In the genomic region with DNA sequence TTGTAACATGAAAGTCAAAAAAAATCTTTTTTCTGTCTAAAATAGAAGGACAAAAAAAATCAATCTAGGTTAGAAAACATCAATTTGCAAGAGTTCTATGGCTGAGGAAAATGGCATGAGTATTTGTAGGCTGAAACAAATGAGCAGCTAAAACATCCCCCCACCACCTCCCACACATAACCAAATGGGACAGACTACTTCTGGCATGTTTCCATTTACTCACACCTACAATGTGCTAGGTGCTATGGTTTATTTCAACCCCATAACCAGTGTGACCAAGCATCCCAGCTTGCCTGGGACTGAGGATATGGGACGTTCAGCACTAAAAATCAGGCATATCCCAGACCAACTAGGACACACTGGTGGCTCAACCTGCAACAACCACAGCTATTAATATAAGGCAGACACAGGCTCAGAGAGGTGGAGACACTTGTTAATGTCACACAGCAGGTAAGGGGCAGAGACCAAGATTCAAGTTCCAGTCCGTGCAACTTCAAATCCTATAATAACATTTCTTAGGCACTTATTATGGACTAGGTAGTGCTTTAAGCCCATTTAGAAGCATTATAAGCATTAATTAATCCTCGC, we compare ENCODE assay signal across 17 cellular contexts.
DNase-seq lines count a peak whose midpoint lies in the region; ATAC-seq and TF ChIP-seq lines count a peak whose summit lies in the region.
"Had no signal": no experiment of that assay in that cellular context is flagged by ENCODE, and none has a peak within 500 bp of the region (broad histone marks: within the 10 kb centered on the region; RNA-seq: fewer than 3 reads in every experiment).

No MANE protein-coding gene starts in this region.

- peak overlapping the region in 1 of 2 donors; percentile 64 for H3K27ac Mint-ChIP-seq in natural killer cell
- H3K27ac Mint-ChIP-seq in natural killer cell treated with Interleukin-12 subunit alpha and Interleukin-12 subunit beta and Interleukin-15 and Interleukin-18, amount 100 ng/mL, for 72 hours = peak overlapping the region in 1 of 2 donors; percentile 35
- H3K27ac Mint-ChIP-seq in activated naive CD8-positive, alpha-beta T cell treated with anti-CD3 and anti-CD28 coated beads for 36 hours = peak overlapping the region; percentile 74
- peak overlapping the region; percentile 99 for H3K27ac Mint-ChIP-seq in stimulated activated naive B cell treated with anti-CD40 and anti-IgM and Interleukin-4, amounts not matched to agents 10 μg/mL and 1 μg/mL and 100 μg/mL, for 72 hours

- H3K9me3 Mint-ChIP-seq in natural killer cell = no peaks in the 10 kb centered on the region
- no peaks in the 10 kb centered on the region for H3K9me3 Mint-ChIP-seq in natural killer cell treated with Interleukin-12 subunit alpha and Interleukin-12 subunit beta and Interleukin-15 and Interleukin-18, amount 100 ng/mL, for 72 hours
- H3K9me3 Mint-ChIP-seq in activated naive CD8-positive, alpha-beta T cell treated with anti-CD3 and anti-CD28 coated beads for 36 hours = no peaks in the 10 kb centered on the region
- H3K9me3 Mint-ChIP-seq in stimulated activated naive B cell treated with anti-CD40 and anti-IgM and Interleukin-4, amounts not matched to agents 10 μg/mL and 1 μg/mL and 100 μg/mL, for 72 hours = no peaks in the 10 kb centered on the region

- no peak for TF ChIP-seq CTCF in natural killer cell (IDR thresholded peaks at IDR 0.05)
- TF ChIP-seq CTCF in GM20000 (IDR thresholded peaks at IDR 0.05; ENCODE audit: extremely low read depth, missing control alignments) = no peak

- no peaks in the 10 kb centered on the region for H3K27me3 Mint-ChIP-seq in natural killer cell (ENCODE audit: low read depth in 2 of 2)
- H3K27me3 Mint-ChIP-seq in natural killer cell treated with Interleukin-12 subunit alpha and Interleukin-12 subunit beta and Interleukin-15 and Interleukin-18, amount 100 ng/mL, for 72 hours = no peaks in the 10 kb centered on the region
- H3K27me3 Mint-ChIP-seq in activated naive CD8-positive, alpha-beta T cell treated with anti-CD3 and anti-CD28 coated beads for 36 hours = no peaks in the 10 kb centered on the region
- H3K27me3 Mint-ChIP-seq in stimulated activated naive B cell treated with anti-CD40 and anti-IgM and Interleukin-4, amounts not matched to agents 10 μg/mL and 1 μg/mL and 100 μg/mL, for 72 hours = no peaks in the 10 kb centered on the region

- intact Hi-C loops in natural killer cell (cut with micrococcal nuclease) = no loop called here

- ATAC-seq in natural killer cell (no peak), HG02588 (IDR thresholded peaks at IDR 0.05; ENCODE audit: unreplicated experiment) (no peak)
- ATAC-seq in natural killer cell treated with Interleukin-12 subunit alpha and Interleukin-12 subunit beta and Interleukin-15 and Interleukin-18, amount 100 ng/mL, for 72 hours = no peak
- no peak for ATAC-seq in stimulated activated naive B cell treated with anti-CD40 and anti-IgM and Interleukin-4, amounts not matched to agents 10 μg/mL and 1 μg/mL and 100 μg/mL, for 72 hours (replicated peaks)

- peaks cover 78 to 80% of the 10 kb centered on the region in 2 donors for H3K4me1 Mint-ChIP-seq in natural killer cell
- H3K4me1 Mint-ChIP-seq in natural killer cell treated with Interleukin-12 subunit alpha and Interleukin-12 subunit beta and Interleukin-15 and Interleukin-18, amount 100 ng/mL, for 72 hours (ENCODE audit: low read depth in 2 of 2) = peaks cover 58 to 65% of the 10 kb centered on the region in 2 donors
- peaks cover 67% of the 10 kb centered on the region for H3K4me1 Mint-ChIP-seq in activated naive CD8-positive, alpha-beta T cell treated with anti-CD3 and anti-CD28 coated beads for 36 hours
- H3K4me1 Mint-ChIP-seq in stimulated activated naive B cell treated with anti-CD40 and anti-IgM and Interleukin-4, amounts not matched to agents 10 μg/mL and 1 μg/mL and 100 μg/mL, for 72 hours = peaks cover 68 to 88% of the 10 kb centered on the region in 2 donors

- peak overlapping the region; percentile 17 for H3K4me3 Mint-ChIP-seq in natural killer cell
- H3K4me3 Mint-ChIP-seq in natural killer cell treated with Interleukin-12 subunit alpha and Interleukin-12 subunit beta and Interleukin-15 and Interleukin-18, amount 100 ng/mL, for 72 hours = no peak overlapping the region
- no peak overlapping the region for H3K4me3 Mint-ChIP-seq in activated naive CD8-positive, alpha-beta T cell treated with anti-CD3 and anti-CD28 coated beads for 36 hours
- peak overlapping the region; percentile 45 to 60 for H3K4me3 Mint-ChIP-seq in stimulated activated naive B cell treated with anti-CD40 and anti-IgM and Interleukin-4, amounts not matched to agents 10 μg/mL and 1 μg/mL and 100 μg/mL, for 72 hours

- DNase-seq in natural killer cell (no peak), GM20000 (ENCODE audit: low spot score) (peak; percentile 39), Kasumi-1 (lab: John Stamatoyannopoulos, UW) (no peak)
- DNase-seq in natural killer cell treated with Interleukin-12 subunit alpha and Interleukin-12 subunit beta and Interleukin-15 and Interleukin-18, amount 100 ng/mL, for 72 hours (ENCODE audit: low spot score) = no peak
- DNase-seq in activated naive CD8-positive, alpha-beta T cell treated with anti-CD3 and anti-CD28 coated beads for 36 hours = peak; percentile 28
- DNase-seq in stimulated activated naive B cell treated with anti-CD40 and anti-IgM and Interleukin-4, amounts not matched to agents 10 μg/mL and 1 μg/mL and 100 μg/mL, for 72 hours = no peak
- DNase-seq in activated CD8-positive, alpha-beta memory T cell treated with anti-CD3 and anti-CD28 coated beads, Interleukin-2, amount 50 U/mL, for 48 hours = no peak
- DNase-seq: amygdala; Calu3; cerebellar nuclear complex; effector memory CD4-positive, alpha-beta T cell; NCI-H1092; NCI-H2029 treated with DMSO at 0.1 percent for 48 hours; NCI-H446 treated with DMSO at 0.1 percent for 48 hours; NK-92 treated with Interleukin-12 subunit alpha and Interleukin-12 subunit beta, amount 100 ng/mL, for 24 hours; stimulated activated CD4-positive, alpha-beta T cell treated with anti-CD3 and anti-CD28 coated beads, Interleukin-1b, Interleukin-23, amount 100 ng/mL, for 48 hours had no signal

- H3K36me3 Mint-ChIP-seq in natural killer cell = no peaks in the 10 kb centered on the region
- H3K36me3 Mint-ChIP-seq in natural killer cell treated with Interleukin-12 subunit alpha and Interleukin-12 subunit beta and Interleukin-15 and Interleukin-18, amount 100 ng/mL, for 72 hours = no peaks in the 10 kb centered on the region
- peaks cover 3% of the 10 kb centered on the region for H3K36me3 Mint-ChIP-seq in activated naive CD8-positive, alpha-beta T cell treated with anti-CD3 and anti-CD28 coated beads for 36 hours
- H3K36me3 Mint-ChIP-seq in stimulated activated naive B cell treated with anti-CD40 and anti-IgM and Interleukin-4, amounts not matched to agents 10 μg/mL and 1 μg/mL and 100 μg/mL, for 72 hours = peaks cover 4 to 25% of the 10 kb centered on the region in 2 donors

Comparison
In these comparisons a context has a peak if more than half of its experiments do, and no peak if none do; other contexts are left out.
1. H3K4me3 Mint-ChIP-seq: peak in natural killer cell (single experiment) and stimulated activated naive B cell treated with anti-CD40 and anti-IgM and Interleukin-4, amounts not matched to agents 10 μg/mL and 1 μg/mL and 100 μg/mL, for 72 hours (2 of 2); none in natural killer cell treated with Interleukin-12 subunit alpha and Interleukin-12 subunit beta and Interleukin-15 and Interleukin-18, amount 100 ng/mL, for 72 hours (single experiment) and activated naive CD8-positive, alpha-beta T cell treated with anti-CD3 and anti-CD28 coated beads for 36 hours (single experiment).
2. DNase-seq: peak in GM20000 (single experiment) and activated naive CD8-positive, alpha-beta T cell treated with anti-CD3 and anti-CD28 coated beads for 36 hours (single experiment); none in natural killer cell (single experiment), natural killer cell treated with Interleukin-12 subunit alpha and Interleukin-12 subunit beta and Interleukin-15 and Interleukin-18, amount 100 ng/mL, for 72 hours (single experiment), stimulated activated naive B cell treated with anti-CD40 and anti-IgM and Interleukin-4, amounts not matched to agents 10 μg/mL and 1 μg/mL and 100 μg/mL, for 72 hours (single experiment), Kasumi-1 (0 of 2) and activated CD8-positive, alpha-beta memory T cell treated with anti-CD3 and anti-CD28 coated beads, Interleukin-2, amount 50 U/mL, for 48 hours (single experiment).